Comparison of ENCODE assay signal across 25 cellular contexts in the genomic region with DNA sequence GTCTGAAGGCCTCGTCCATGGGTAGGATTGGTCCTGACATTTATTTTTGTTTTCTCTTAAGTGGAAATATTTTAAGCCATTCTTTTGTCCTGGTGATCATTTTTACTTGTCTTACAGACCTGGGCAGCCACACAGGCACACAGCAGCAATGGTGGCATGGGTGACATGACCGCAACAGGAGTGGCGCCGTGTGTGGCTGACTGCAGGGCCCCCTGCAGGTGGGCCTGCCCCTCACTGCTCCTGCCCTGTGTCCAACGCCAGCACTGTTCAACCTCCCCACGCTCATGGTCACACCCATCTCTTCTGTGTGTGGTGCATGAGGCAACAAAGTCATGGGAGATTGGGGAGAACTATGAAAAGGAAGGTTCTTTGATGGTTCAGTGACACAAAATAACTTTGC.
"Had no signal": no experiment of that assay in that cellular context is flagged by ENCODE, and none has a peak within 500 bp of the region (broad histone marks: within the 10 kb centered on the region; RNA-seq: fewer than 3 reads in every experiment).

No MANE protein-coding gene starts in this region.

- H3K36me3 Mint-ChIP-seq: memory B cell; natural killer cell; stimulated activated naive B cell treated with anti-CD40 and anti-IgM and Interleukin-4, amounts not matched to agents 10 μg/mL and 1 μg/mL and 100 μg/mL, for 72 hours had no signal

- H3K9me3 ChIP-seq: gastroesophageal sphincter, heart left ventricle, ovary, psoas muscle, spleen, suprapubic skin, transverse colon, upper lobe of right lung, uterus had no signal

- H3K4me1 ChIP-seq: gastroesophageal sphincter, psoas muscle, spleen, suprapubic skin, transverse colon, upper lobe of right lung, uterus had no signal

- H3K4me2 ChIP-seq: hepatocyte had no signal

- H3K4me3 Mint-ChIP-seq: effector memory CD8-positive, alpha-beta T cell; memory B cell; natural killer cell; stimulated activated naive B cell treated with anti-CD40 and anti-IgM and Interleukin-4, amounts not matched to agents 10 μg/mL and 1 μg/mL and 100 μg/mL, for 72 hours; stimulated activated naive CD8-positive, alpha-beta T cell treated with anti-CD3 and anti-CD28 coated beads, Interleukin-15, amount 100 ng/mL, for 72 hours had no signal

- H3K4me1 Mint-ChIP-seq: memory B cell; natural killer cell; stimulated activated naive B cell treated with anti-CD40 and anti-IgM and Interleukin-4, amounts not matched to agents 10 μg/mL and 1 μg/mL and 100 μg/mL, for 72 hours; stimulated activated naive CD8-positive, alpha-beta T cell treated with anti-CD3 and anti-CD28 coated beads, Interleukin-15, amount 100 ng/mL, for 72 hours had no signal

- H3K79me2 ChIP-seq: hepatocyte had no signal

- DNase-seq: cortex of kidney; effector memory CD8-positive, alpha-beta T cell; foreskin keratinocyte; heart left ventricle; kidney; natural killer cell; occipital lobe; ovary; posterior cingulate gyrus; psoas muscle; right cardiac atrium; spleen; stimulated activated CD4-positive, alpha-beta T cell treated with anti-CD3 and anti-CD28 coated beads, Interleukin-4, amount 100 ng/mL, for 4 hours; stimulated activated naive B cell treated with anti-CD40 and anti-IgM and Interleukin-4, amounts not matched to agents 10 μg/mL and 1 μg/mL and 100 μg/mL, for 72 hours; stimulated activated naive CD8-positive, alpha-beta T cell treated with anti-CD3 and anti-CD28 coated beads, Interleukin-15, amount 100 ng/mL, for 72 hours; transverse colon; upper lobe of right lung; uterus had no signal

- H3K27me3 ChIP-seq: foreskin keratinocyte, heart left ventricle, hepatocyte, ovary, uterus had no signal

- H2AFZ ChIP-seq: hepatocyte had no signal

- H3K9me3 Mint-ChIP-seq: memory B cell; natural killer cell; stimulated activated naive CD8-positive, alpha-beta T cell treated with anti-CD3 and anti-CD28 coated beads, Interleukin-15, amount 100 ng/mL, for 72 hours had no signal

- FAIRE-seq: kidney had no signal

- H3K36me3 ChIP-seq: gastroesophageal sphincter, heart left ventricle, ovary, spleen, suprapubic skin, transverse colon, upper lobe of right lung, uterus had no signal

- H3K4me3 ChIP-seq: gastroesophageal sphincter, heart left ventricle, hepatocyte, lung, ovary, psoas muscle, skin epidermis, spleen, suprapubic skin, transverse colon, upper lobe of right lung, uterus had no signal

- ATAC-seq: effector memory CD8-positive, alpha-beta T cell; foreskin keratinocyte; gastroesophageal sphincter; left lobe of liver; natural killer cell; psoas muscle; right cardiac atrium; stimulated activated naive B cell treated with anti-CD40 and anti-IgM and Interleukin-4, amounts not matched to agents 10 μg/mL and 1 μg/mL and 100 μg/mL, for 72 hours; stimulated activated naive CD8-positive, alpha-beta T cell treated with anti-CD3 and anti-CD28 coated beads, Interleukin-15, amount 100 ng/mL, for 72 hours; upper lobe of right lung had no signal

- H3K27ac ChIP-seq: foreskin keratinocyte, gastroesophageal sphincter, heart left ventricle, hepatocyte, ovary, psoas muscle, skin epidermis, spleen, suprapubic skin, transverse colon, upper lobe of right lung, uterus had no signal

- H3K27ac Mint-ChIP-seq: effector memory CD8-positive, alpha-beta T cell; memory B cell; natural killer cell; stimulated activated naive B cell treated with anti-CD40 and anti-IgM and Interleukin-4, amounts not matched to agents 10 μg/mL and 1 μg/mL and 100 μg/mL, for 72 hours; stimulated activated naive CD8-positive, alpha-beta T cell treated with anti-CD3 and anti-CD28 coated beads, Interleukin-15, amount 100 ng/mL, for 72 hours had no signal
